ENCODE assay signal across 8 cellular contexts in the genomic region with DNA sequence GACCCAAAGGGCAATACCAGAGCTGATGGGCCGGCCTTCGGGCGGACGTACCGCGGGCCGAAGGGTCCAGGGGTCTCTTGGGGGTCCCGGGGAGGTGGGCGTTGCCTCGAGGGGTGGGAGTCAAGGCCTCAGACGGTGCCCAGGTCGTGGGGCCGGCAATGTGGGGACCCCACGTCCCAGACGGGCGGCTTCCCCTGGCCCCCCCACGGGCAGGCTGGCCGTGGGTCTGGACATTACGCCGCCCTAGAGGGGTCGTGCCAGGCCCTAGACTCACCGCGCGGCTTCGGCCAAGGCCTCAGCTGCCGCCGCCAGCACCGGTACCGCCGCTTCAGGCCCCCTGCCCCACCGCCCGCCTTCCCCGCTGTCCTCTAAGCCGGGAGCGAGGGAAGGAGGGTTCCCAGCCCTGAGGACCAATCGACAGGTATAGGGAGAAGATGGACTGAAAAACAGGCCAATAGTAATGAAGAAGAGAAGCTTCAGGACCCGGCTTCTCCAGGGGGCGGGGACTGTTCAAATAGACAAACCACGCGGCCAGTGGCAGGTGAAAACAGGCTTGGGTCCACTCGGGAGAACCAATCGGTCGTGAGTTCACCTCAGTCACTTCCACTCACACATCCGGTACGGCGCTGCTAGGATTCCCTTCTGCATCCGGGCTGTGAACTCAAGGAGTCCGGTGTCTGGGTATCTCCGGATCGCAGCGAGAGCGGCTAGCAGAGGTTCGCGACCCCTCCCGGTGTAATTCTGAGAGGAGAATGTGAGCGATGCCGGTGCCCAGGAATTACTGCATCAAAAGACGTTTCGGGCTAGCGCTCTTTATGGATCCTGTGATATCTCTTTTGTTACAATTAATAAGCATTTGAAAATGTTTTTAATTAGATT. TPM values are rescaled to one million over a fixed set of nuclear protein-coding genes. Genes with fewer than 3 reads are reported as not detected.
DNase-seq lines count a peak whose midpoint lies in the region; ATAC-seq and TF ChIP-seq lines count a peak whose summit lies in the region.

Gene MTOR, minus strand, starts transcription at position 381 of the 879 bp plus-strand sequence. CDS start 3,142 bp downstream, outside the sequence.

- H3K27me3 ChIP-seq in BJ (ENCODE audit: control insufficient read depth, insufficient read depth, low read length): no peaks in the 10 kb centered on the region
- no peaks in the 10 kb centered on the region for H3K27me3 ChIP-seq in kidney epithelial cell (ENCODE audit: control insufficient read depth, insufficient read depth, low read length)

- no peaks in the 10 kb centered on the region for H3K27me3 Mint-ChIP-seq in activated CD4-positive, alpha-beta T cell treated with anti-CD3 and anti-CD28 coated beads for 36 hours

- H3K27ac Mint-ChIP-seq in activated CD4-positive, alpha-beta T cell treated with anti-CD3 and anti-CD28 coated beads for 36 hours: peak within 1 kb of the TSS; percentile 87

- H3K36me3 ChIP-seq in BJ (ENCODE audit: control insufficient read depth, insufficient read depth, low read length) (peaks cover 5% of the 10 kb centered on the region), kidney epithelial cell (ENCODE audit: control insufficient read depth, insufficient read depth, low read length) (no peaks in the 10 kb centered on the region)

- H3K4me3 ChIP-seq in BJ (ENCODE audit: low read depth, low read length) (peak within 1 kb of the TSS; percentile 99), choroid plexus epithelial cell (ENCODE audit: low read depth, low read length) (peak within 1 kb of the TSS; percentile 99), kidney epithelial cell (ENCODE audit: low read depth, low read length) (peak within 1 kb of the TSS; percentile 86)

- CTCF ChIA-PET in BJ (lab: Yijun Ruan, JAX): interaction anchor here (0.6 to 1.3 kb wide), 5 partner anchors 8 to 381 kb away, joined by 3 to 6 read pairs (median 5); no protein-coding TSS in a partner anchor
- CTCF ChIA-PET in activated CD4-positive, alpha-beta T cell treated with anti-CD3 and anti-CD28 coated beads for 36 hours (lab: Charles Lee): interaction anchor here (0.7 to 2.8 kb wide), 8 partner anchors 10 to 379 kb away, joined by 3 to 13 read pairs (median 5); partner anchors contain the start of gene UBIAD1

- POLR2A ChIA-PET in BJ (lab: Charles Lee): no interaction called here
- POLR2A ChIA-PET in activated CD4-positive, alpha-beta T cell treated with anti-CD3 and anti-CD28 coated beads for 36 hours (lab: Charles Lee): interaction anchor here (1.1 to 1.7 kb wide), 2 partner anchors 10 to 646 kb away, joined by 5 to 7 read pairs; partner anchors contain the start of gene UBIAD1

- peak; percentile 96 for ATAC-seq in HG03442 (IDR thresholded peaks at IDR 0.05; ENCODE audit: unreplicated experiment)
- ATAC-seq in activated CD4-positive, alpha-beta T cell treated with anti-CD3 and anti-CD28 coated beads for 36 hours: peak; percentile 98

- peak; percentile 99 for DNase-seq in BJ (ENCODE audit: low read depth)
- DNase-seq in GM19238 (ENCODE audit: insufficient read length, low spot score): peak; percentile 98
- peak; percentile 99 to 100 for DNase-seq in NCI-H524 (lab: John Stamatoyannopoulos, UW)
- peak; percentile 98 for DNase-seq in activated CD4-positive, alpha-beta T cell treated with anti-CD3 and anti-CD28 coated beads for 36 hours
- DNase-seq in choroid plexus epithelial cell (ENCODE audit: low read depth): peak; percentile 100
- peak; percentile 99 for DNase-seq in kidney epithelial cell (ENCODE audit: low read depth)
- DNase-seq in stimulated activated CD4-positive, alpha-beta T cell treated with anti-CD3 and anti-CD28 coated beads, Interleukin-15, amount 100 ng/mL, for 48 hours (ENCODE audit: low read depth in 2 of 2): peak; percentile 95 to 98

- peak within 1 kb of the TSS; percentile 90 for H3K4me3 Mint-ChIP-seq in activated CD4-positive, alpha-beta T cell treated with anti-CD3 and anti-CD28 coated beads for 36 hours

- peaks cover 15% of the 10 kb centered on the region for H3K4me1 Mint-ChIP-seq in activated CD4-positive, alpha-beta T cell treated with anti-CD3 and anti-CD28 coated beads for 36 hours

- H3K9me3 Mint-ChIP-seq in activated CD4-positive, alpha-beta T cell treated with anti-CD3 and anti-CD28 coated beads for 36 hours (ENCODE audit: low read depth): no peaks in the 10 kb centered on the region

- H3K36me3 Mint-ChIP-seq in activated CD4-positive, alpha-beta T cell treated with anti-CD3 and anti-CD28 coated beads for 36 hours (ENCODE audit: low read depth): peaks cover 8% of the 10 kb centered on the region

- TF ChIP-seq CTCF in BJ (IDR thresholded peaks at IDR 0.05; ENCODE audit: insufficient read depth, low read depth, low read length) (peak; percentile 29), choroid plexus epithelial cell (conservative IDR thresholded peaks at IDR 0.05; ENCODE audit: low read depth, low read length) (peak; percentile 31), kidney epithelial cell (IDR thresholded peaks at IDR 0.05; ENCODE audit: insufficient read depth, low read length, poor library complexity, severe bottlenecking) (peak; percentile 17)

- intact Hi-C loops in activated CD4-positive, alpha-beta T cell treated with anti-CD3 and anti-CD28 coated beads for 36 hours (cut with DNase I, micrococcal nuclease): loop anchor here (1.0 to 10.0 kb wide), 14 partner anchors 10 to 1352 kb away; partner anchors contain the start of genes AGTRAP (in 1 of the 2), CLCN6 (in 1 of the 2), CTNNBIP1 (in 1 of the 2) and EXOSC10 (in 1 of the 2)

RNA-seq across cellular contexts. Expression of gene MTOR, which starts in this region (rescaled TPM):
- 28.7 and 31.6 TPM in 2 replicates for polyA plus RNA-seq in BJ (2011; rRNA removed)
- 46.5 and 50.9 TPM in 2 replicates for polyA minus RNA-seq in BJ (2011; rRNA and poly(A)+ RNA removed)
- 10 to 100 TPM; 32.3 to 36.3 TPM for total RNA-seq in activated CD4-positive, alpha-beta T cell treated with anti-CD3 and anti-CD28 coated beads for 36 hours
- 41.3 and 48.1 TPM in 2 replicates for total RNA-seq in kidney epithelial cell

Comparison
In these comparisons a context has a peak if more than half of its experiments do, and no peak if none do; other contexts are left out.
1. Peak in every context shown above with its lines: DNase-seq, ATAC-seq and H3K4me3 ChIP-seq.